ENCODE assay signal across 13 cellular contexts in the genomic region with DNA sequence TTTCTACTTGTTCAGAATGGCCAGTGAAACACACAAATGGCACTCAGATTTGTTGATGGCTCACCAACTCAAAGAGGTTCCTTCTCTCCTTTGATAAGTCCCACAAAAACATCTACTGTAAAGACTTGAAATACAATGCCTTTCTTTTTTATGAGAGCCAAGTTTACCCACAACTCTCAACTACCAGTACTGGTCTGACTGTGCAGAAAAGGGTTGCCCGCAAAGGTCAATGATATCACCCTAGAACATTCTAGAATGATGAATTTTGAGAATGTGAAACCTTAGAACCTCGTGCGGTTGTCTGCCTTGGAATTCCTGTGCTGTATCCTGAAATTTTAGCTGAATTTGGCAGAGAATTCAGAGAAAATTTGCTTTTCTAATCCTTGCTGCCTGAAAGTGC. TPM values are rescaled to one million over a fixed set of nuclear protein-coding genes. Genes with fewer than 3 reads are reported as not detected.
DNase-seq lines count a peak whose midpoint lies in the region; ATAC-seq and TF ChIP-seq lines count a peak whose summit lies in the region.
"Had no signal": no experiment of that assay in that cellular context is flagged by ENCODE, and none has a peak within 500 bp of the region (broad histone marks: within the 10 kb centered on the region; RNA-seq: fewer than 3 reads in every experiment).

No MANE protein-coding gene starts in this region.

- H2AFZ ChIP-seq in OCI-LY7 (ENCODE audit: low read length) (no peak overlapping the region), PC-9 (no peak overlapping the region)

- H3K36me3 ChIP-seq in OCI-LY7 (ENCODE audit: insufficient read depth, low read length), result no peaks in the 10 kb centered on the region
- no peaks in the 10 kb centered on the region for H3K36me3 ChIP-seq in upper lobe of right lung
- no peaks in the 10 kb centered on the region for H3K36me3 ChIP-seq in PC-9 (ENCODE audit: low read depth)

- no peak for DNase-seq in activated naive CD4-positive, alpha-beta T cell treated with anti-CD3 and anti-CD28 coated beads, Interleukin-2, amount 50 U/mL, for 72 hours (ENCODE audit: low spot score in 2 of 2)
- no peak for DNase-seq in activated naive CD4-positive, alpha-beta T cell treated with anti-CD3 and anti-CD28 coated beads, Interleukin-2, amount 10 ng/mL, durations not matched to agents 7 days and 5 days
- DNase-seq in OCI-LY7 (ENCODE audit: low spot score) (no peak), upper lobe of right lung (no peak), PC-9 (no peak), CD1c-positive myeloid dendritic cell (ENCODE audit: extremely low spot score) (no peak), HT-29 (ENCODE audit: low spot score) (no peak)
- DNase-seq: foreskin melanocyte, H9, KBM-7, NCI-H774 had no signal

- 0 out of 2 replicates have a peak, but pooled peaks have one; percentile 27 for TF ChIP-seq CTCF in OCI-LY7 (conservative IDR thresholded peaks at IDR 0.05; ENCODE audit: low read length)
- TF ChIP-seq CTCF in upper lobe of right lung (IDR thresholded peaks at IDR 0.05), result peak; percentile 0
- TF ChIP-seq CTCF in PC-9 (conservative IDR thresholded peaks at IDR 0.05), result no peak

- BruUV-seq in OCI-LY7 (replicated peaks; lab: Mats Ljungman, UMichigan) (no TSS peak), PC-9 (replicated peaks; lab: Mats Ljungman, UMichigan) (no TSS peak)

- H3K4me1 Mint-ChIP-seq in activated naive CD4-positive, alpha-beta T cell treated with anti-CD3 and anti-CD28 coated beads, Interleukin-2, amount 10 ng/mL, durations not matched to agents 7 days and 5 days, result peaks cover 2% of the 10 kb centered on the region

- intact Hi-C loops in OCI-LY7 (cut with micrococcal nuclease; ENCODE audit: unreplicated experiment) (no loop called here), upper lobe of right lung (cut with DNase I) (no loop called here), PC-9 (cut with micrococcal nuclease; ENCODE audit: unreplicated experiment) (no loop called here)

- no peaks in the 10 kb centered on the region for H3K36me3 Mint-ChIP-seq in activated naive CD4-positive, alpha-beta T cell treated with anti-CD3 and anti-CD28 coated beads, Interleukin-2, amount 50 U/mL, for 72 hours
- no peaks in the 10 kb centered on the region for H3K36me3 Mint-ChIP-seq in activated naive CD4-positive, alpha-beta T cell treated with anti-CD3 and anti-CD28 coated beads, Interleukin-2, amount 10 ng/mL, durations not matched to agents 7 days and 5 days

- H3K4me3 Mint-ChIP-seq in activated naive CD4-positive, alpha-beta T cell treated with anti-CD3 and anti-CD28 coated beads, Interleukin-2, amount 10 ng/mL, durations not matched to agents 7 days and 5 days, result no peak overlapping the region
- H3K4me3 Mint-ChIP-seq: H9 had no signal

- H3K79me2 ChIP-seq in OCI-LY7 (ENCODE audit: insufficient read depth, low read depth, low read length), result no peaks in the 10 kb centered on the region
- no peaks in the 10 kb centered on the region for H3K79me2 ChIP-seq in PC-9 (ENCODE audit: low read depth)

- H3K9me2 ChIP-seq in OCI-LY7 (ENCODE audit: insufficient read depth, low read length) (no peaks in the 10 kb centered on the region), PC-9 (ENCODE audit: insufficient read depth) (no peaks in the 10 kb centered on the region)

- no peak overlapping the region for H3K4me2 ChIP-seq in OCI-LY7 (ENCODE audit: low read length)
- H3K4me2 ChIP-seq in PC-9, result no peak overlapping the region

- H3K4me3 ChIP-seq in OCI-LY7 (ENCODE audit: low read depth, low read length, poor library complexity, severe bottlenecking) (no peak overlapping the region), upper lobe of right lung (no peak overlapping the region), PC-9 (no peak overlapping the region)

- CTCF ChIA-PET in activated naive CD4-positive, alpha-beta T cell treated with anti-CD3 and anti-CD28 coated beads, Interleukin-2, amount 10 ng/mL, durations not matched to agents 7 days and 5 days (lab: Charles Lee), result no interaction called here
- CTCF ChIA-PET in OCI-LY7 (lab: Charles Lee; ENCODE audit: unreplicated experiment), result no interaction called here
- CTCF ChIA-PET in PC-9 (lab: Charles Lee), result no interaction called here

- peaks cover 0 to 6% of the 10 kb centered on the region in 2 donors for H3K9me3 Mint-ChIP-seq in activated naive CD4-positive, alpha-beta T cell treated with anti-CD3 and anti-CD28 coated beads, Interleukin-2, amount 50 U/mL, for 72 hours
- no peaks in the 10 kb centered on the region for H3K9me3 Mint-ChIP-seq in activated naive CD4-positive, alpha-beta T cell treated with anti-CD3 and anti-CD28 coated beads, Interleukin-2, amount 10 ng/mL, durations not matched to agents 7 days and 5 days
- H3K9me3 Mint-ChIP-seq: H9 had no signal

- no peaks in the 10 kb centered on the region for H3K27me3 ChIP-seq in upper lobe of right lung
- no peaks in the 10 kb centered on the region for H3K27me3 ChIP-seq in PC-9 (ENCODE audit: insufficient read depth, low read depth)

- H4K20me1 ChIP-seq in OCI-LY7 (ENCODE audit: insufficient read depth, low read length), result no peaks in the 10 kb centered on the region
- H4K20me1 ChIP-seq in PC-9 (ENCODE audit: insufficient read depth), result no peaks in the 10 kb centered on the region

- POLR2A ChIA-PET in OCI-LY7 (lab: Charles Lee), result interaction anchor here (1.2 kb wide), 1 partner anchor 17 kb away, joined by 4 read pairs; no protein-coding TSS in a partner anchor
- POLR2A ChIA-PET in PC-9 (lab: Charles Lee; ENCODE audit: unreplicated experiment), result no interaction called here

- peak; percentile 84 to 93 for ATAC-seq in activated naive CD4-positive, alpha-beta T cell treated with anti-CD3 and anti-CD28 coated beads, Interleukin-2, amount 50 U/mL, for 72 hours
- ATAC-seq in HG02759 (IDR thresholded peaks at IDR 0.05; ENCODE audit: unreplicated experiment) (peak; percentile 63), upper lobe of right lung (no peak)

- peak overlapping the region in 1 of 2 donors; percentile 70 for H3K27ac Mint-ChIP-seq in activated naive CD4-positive, alpha-beta T cell treated with anti-CD3 and anti-CD28 coated beads, Interleukin-2, amount 50 U/mL, for 72 hours
- H3K27ac Mint-ChIP-seq in activated naive CD4-positive, alpha-beta T cell treated with anti-CD3 and anti-CD28 coated beads, Interleukin-2, amount 10 ng/mL, durations not matched to agents 7 days and 5 days, result no peak overlapping the region
- H3K27ac Mint-ChIP-seq: H9, progenitor cell of endocrine pancreas had no signal

- H3F3A ChIP-seq in PC-9 (ENCODE audit: insufficient read depth, low read depth), result no peaks in the 10 kb centered on the region

- peaks cover 33% of the 10 kb centered on the region for H3K27me3 Mint-ChIP-seq in activated naive CD4-positive, alpha-beta T cell treated with anti-CD3 and anti-CD28 coated beads, Interleukin-2, amount 10 ng/mL, durations not matched to agents 7 days and 5 days
- H3K27me3 Mint-ChIP-seq: progenitor cell of endocrine pancreas had no signal

- no peaks in the 10 kb centered on the region for H3K4me1 ChIP-seq in OCI-LY7 (ENCODE audit: insufficient read depth, low read length, poor library complexity, severe bottlenecking)
- H3K4me1 ChIP-seq in upper lobe of right lung, result no peaks in the 10 kb centered on the region
- H3K4me1 ChIP-seq in PC-9 (replicated peaks; ENCODE audit: insufficient read depth), result 0 out of 2 replicates have a peak, but pooled peaks cover 4% of the 10 kb centered on the region

- H3K27ac ChIP-seq in OCI-LY7 (ENCODE audit: low read depth, low read length, poor library complexity, severe bottlenecking) (no peak overlapping the region), upper lobe of right lung (no peak overlapping the region), PC-9 (no peak overlapping the region)

- H3K9me3 ChIP-seq in OCI-LY7 (ENCODE audit: low read length) (no peaks in the 10 kb centered on the region), upper lobe of right lung (no peaks in the 10 kb centered on the region), PC-9 (ENCODE audit: insufficient read depth, low read depth) (no peaks in the 10 kb centered on the region)

RNA-seq across cellular contexts. Expression of gene PPP4R2, which starts 19.1 kb away (rescaled TPM):
- total RNA-seq in activated naive CD4-positive, alpha-beta T cell treated with anti-CD3 and anti-CD28 coated beads, Interleukin-2, amount 50 U/mL, for 72 hours, result 10 to 100 TPM; 69.4 to 85.7 TPM
- 52.0 and 63.5 TPM in 2 replicates for total RNA-seq in OCI-LY7 (2014; rRNA removed; shearing (Covaris generic))
- 86.5 and 99.5 TPM in 2 replicates for total RNA-seq in OCI-LY7 (2022)
- total RNA-seq in upper lobe of right lung, result 65.7 TPM
- total RNA-seq in PC-9 (2021), result 63.2 and 97.4 TPM in 2 replicates
- total RNA-seq in HT-29 (2014; rRNA removed; shearing (Covaris generic)), result 11.9 and 19.9 TPM in 2 replicates
